ENCODE assay signal across 8 cellular contexts in the genomic region with DNA sequence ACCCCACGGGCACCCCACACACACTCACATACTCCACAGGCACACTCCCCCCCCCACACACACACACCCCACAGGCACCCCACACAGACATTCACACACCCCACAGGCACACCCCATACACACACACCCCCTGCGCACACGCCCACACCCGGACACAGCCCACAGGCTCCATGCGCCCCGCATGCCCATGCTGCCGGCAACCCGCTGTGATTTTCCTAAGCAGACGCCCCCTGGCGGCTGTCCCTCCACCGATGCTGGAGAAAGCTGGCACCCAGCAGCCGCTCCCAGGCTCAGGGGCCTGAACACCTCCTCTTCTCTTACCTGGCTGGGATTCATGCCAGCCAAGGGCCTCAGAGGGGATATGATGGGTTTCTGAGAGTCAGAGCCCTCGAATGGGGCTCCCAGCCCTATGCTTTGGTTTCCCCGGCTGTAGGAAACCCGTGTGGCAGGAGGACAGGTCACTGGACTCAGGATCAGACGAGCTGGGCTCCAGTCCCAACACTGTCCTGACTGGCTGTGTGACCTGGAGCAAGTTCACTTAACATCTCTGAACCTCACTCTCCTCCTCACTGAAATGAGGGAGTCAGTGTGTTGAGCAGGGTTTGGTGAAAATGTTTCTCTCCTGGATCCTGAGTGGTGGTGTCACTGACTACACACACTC. TPM values are rescaled to one million over a fixed set of nuclear protein-coding genes. Genes with fewer than 3 reads are reported as not detected.
DNase-seq lines count a peak whose midpoint lies in the region; ATAC-seq, FAIRE-seq and TF ChIP-seq lines count a peak whose summit lies in the region.

No MANE protein-coding gene starts in this region.

- H3K9ac ChIP-seq in kidney (ENCODE audit: low read length in 2 of 2), result no peak overlapping the region

- H3K4me3 ChIP-seq in bronchial epithelial cell (ENCODE audit: low read depth, low read length) (no peak overlapping the region), kidney (ENCODE audit: low read length in 2 of 2) (no peak overlapping the region)

- intact Hi-C loops in kidney (cut with DNase I), result no loop called here

- DNase-seq in NCI-H1417 (lab: John Stamatoyannopoulos, UW) (peak in 2 of 3 experiments; percentile 26 to 40), NCI-H1417 treated with DMSO at 0.1 percent for 48 hours (lab: John Stamatoyannopoulos, UW) (no peak), NCI-H1694 (lab: John Stamatoyannopoulos, UW) (peak; percentile 76), bronchial epithelial cell (ENCODE audit: low read depth) (peak; percentile 29), kidney (peak; percentile 92)
- DNase-seq in activated CD4-positive, CD25-positive, alpha-beta regulatory T cell treated with anti-CD3 and anti-CD28 coated beads, Interleukin-2, amount 50 U/mL, for 16 hours (ENCODE audit: low read depth, low spot score), result peak; percentile 61
- peak; percentile 80 for DNase-seq in stimulated activated CD4-positive, alpha-beta T cell treated with anti-CD3 and anti-CD28 coated beads, Interleukin-1b, Interleukin-23, amount 100 ng/mL, for 48 hours

- H3K27me3 ChIP-seq in bronchial epithelial cell (ENCODE audit: control insufficient read depth, insufficient read depth, low read length), result no peaks in the 10 kb centered on the region

- H3K36me3 ChIP-seq in bronchial epithelial cell (ENCODE audit: control insufficient read depth, insufficient read depth, low read length) (no peaks in the 10 kb centered on the region), kidney (ENCODE audit: control insufficient read depth in 1 of 2, insufficient read depth in 2 of 2, low read length in 2 of 2) (no peaks in the 10 kb centered on the region)

- H3K27ac ChIP-seq in kidney (ENCODE audit: low read depth in 2 of 2, low read length in 2 of 2), result no peak overlapping the region

- ATAC-seq in GM21390 (IDR thresholded peaks at IDR 0.05; ENCODE audit: unreplicated experiment), result no peak

- FAIRE-seq in bronchial epithelial cell (lab: Jason Lieb, UNC) (no peak), kidney (lab: Jason Lieb, UNC) (no peak)

- no peaks in the 10 kb centered on the region for H3K9me3 ChIP-seq in kidney (ENCODE audit: control insufficient read depth in 1 of 2, low read length in 2 of 2)

- H3K4me1 ChIP-seq in kidney (ENCODE audit: control insufficient read depth in 1 of 2, insufficient read depth in 1 of 2, low read depth in 1 of 2, low read length in 2 of 2), result peaks cover 0 to 3% of the 10 kb centered on the region in 2 donors

- TF ChIP-seq CTCF in bronchial epithelial cell (IDR thresholded peaks at IDR 0.05; ENCODE audit: insufficient read depth, low read length, severe bottlenecking) (peak; percentile 95), kidney (IDR thresholded peaks at IDR 0.05; ENCODE audit: borderline replicate concordance, extremely low read depth, insufficient read depth) (peak; percentile 76)

RNA-seq across cellular contexts. Expression of a gene that starts 19.6 kb away (rescaled TPM):
- not detected in 2 replicates for total RNA-seq in bronchial epithelial cell
- 1.4 TPM for total RNA-seq in kidney
- not detected for polyA plus RNA-seq in kidney (ENCODE audit: insufficient read depth, low read depth, low replicate concordance)

RNA-seq across cellular contexts. Expression of a gene that starts 50.8 kb away (rescaled TPM):
- total RNA-seq in bronchial epithelial cell, result 134 and 183 TPM in 2 replicates
- total RNA-seq in kidney, result 250 TPM
- 120 TPM for polyA plus RNA-seq in kidney (ENCODE audit: insufficient read depth, low read depth, low replicate concordance)
